In the genomic region with DNA sequence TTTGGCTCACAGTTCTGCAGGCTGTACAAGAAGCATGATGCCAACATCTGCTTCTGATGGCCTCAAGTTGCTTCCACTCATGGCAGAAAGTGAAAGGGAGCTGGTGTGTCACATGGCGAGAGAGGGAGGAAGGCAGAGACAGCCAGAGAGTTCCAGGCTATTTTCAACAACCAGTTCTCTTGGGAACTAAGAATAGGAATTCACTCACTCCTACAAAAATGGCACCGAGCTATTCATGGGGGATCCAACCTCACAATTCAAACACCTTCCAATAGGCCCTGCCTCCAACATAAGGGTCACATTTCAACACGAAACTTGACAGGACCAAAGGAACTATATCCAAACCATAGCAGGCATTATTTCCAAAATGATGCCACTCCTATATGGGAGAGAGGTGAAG, we compare ENCODE assay signal across 24 cellular contexts.
"Had no signal": no experiment of that assay in that cellular context is flagged by ENCODE, and none has a peak within 500 bp of the region (broad histone marks: within the 10 kb centered on the region; RNA-seq: fewer than 3 reads in every experiment).

No MANE protein-coding gene starts in this region.

- H3K27me3 ChIP-seq: SJCRH30 had no signal

- H3K27ac ChIP-seq: HL-60, KMS-11, RWPE1, SJCRH30 had no signal

- H3K36me3 ChIP-seq: SJCRH30 had no signal

- H3K9me3 ChIP-seq: SJCRH30 had no signal

- DNase-seq: Kasumi-1, MM.1S, NCI-H1092 treated with DMSO at 0.1 percent for 48 hours, NCI-H1436, NCI-H187, NCI-H2029, NCI-H2081 treated with DMSO at 0.1 percent for 48 hours, NCI-H2171, NCI-H226, NCI-H446, NCI-H510A, NCI-H524 treated with DMSO at 0.1 percent for 48 hours, NCI-H69, NCI-H774, PC-3, SHP77 treated with DMSO at 0.1 percent for 48 hours, SJCRH30 had no signal

- ATAC-seq: K562, Panc1, PC-3, Right ventricle myocardium inferior, SK-N-SH treated with all-trans-retinoic acid at 6 μM for 48 hours had no signal

- H3K4me3 ChIP-seq: K562, SJCRH30 had no signal
